8 cellular contexts compared by ENCODE assay signal in the genomic region with DNA sequence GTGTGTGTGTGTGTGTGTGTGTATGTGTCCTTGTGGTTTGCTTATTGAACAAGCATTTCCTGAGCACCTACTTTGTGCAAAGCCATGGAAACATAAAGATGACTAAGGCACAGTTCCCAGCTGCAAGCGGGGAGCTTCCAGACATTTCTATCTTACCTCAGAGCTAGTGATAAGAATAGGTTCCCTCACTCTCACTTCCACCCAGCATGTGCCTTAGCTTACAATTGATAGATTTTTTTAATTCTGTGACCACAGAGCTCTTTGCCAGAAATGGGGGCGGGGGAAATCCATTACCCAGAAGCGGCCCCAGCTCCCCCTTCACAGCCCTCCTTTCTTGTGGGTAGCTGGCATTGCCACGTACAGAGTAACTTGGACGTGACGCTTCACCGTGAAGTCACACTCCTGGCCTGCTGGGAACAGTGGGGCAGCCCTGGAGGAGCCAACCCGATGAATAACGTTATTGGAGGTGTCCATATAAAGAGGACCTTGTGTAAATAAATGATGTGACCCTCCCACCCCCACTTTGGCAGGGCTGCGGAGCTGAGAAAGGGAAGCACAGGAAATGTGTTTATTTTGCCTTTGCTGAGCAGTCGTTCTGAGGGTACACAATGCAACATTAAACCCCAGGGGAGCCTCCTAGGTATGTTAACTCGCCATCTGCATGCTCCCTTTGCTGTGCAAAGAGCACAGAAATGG.
A peak's percentile ranks its signal among the peaks of the same experiment; 100 is the strongest.
DNase-seq lines count a peak whose midpoint lies in the region; ATAC-seq and TF ChIP-seq lines count a peak whose summit lies in the region.

No MANE protein-coding gene starts in this region.

- no peak for TF ChIP-seq CTCF in kidney epithelial cell (IDR thresholded peaks at IDR 0.05; ENCODE audit: insufficient read depth, low read length, poor library complexity, severe bottlenecking)

- peak overlapping the region; percentile 77 to 85 for H3K27ac Mint-ChIP-seq in stimulated activated naive CD8-positive, alpha-beta T cell treated with anti-CD3 and anti-CD28 coated beads, Interleukin-15, amount 100 ng/mL, for 72 hours

- no peak overlapping the region for H3K4me3 ChIP-seq in kidney epithelial cell (ENCODE audit: low read depth, low read length)

- H3K4me1 Mint-ChIP-seq in stimulated activated naive CD8-positive, alpha-beta T cell treated with anti-CD3 and anti-CD28 coated beads, Interleukin-15, amount 100 ng/mL, for 72 hours, result peaks cover 78% of the 10 kb centered on the region

- peaks cover 2% of the 10 kb centered on the region for H3K36me3 ChIP-seq in kidney epithelial cell (ENCODE audit: control insufficient read depth, insufficient read depth, low read length)

- H3K27me3 ChIP-seq in kidney epithelial cell (ENCODE audit: control insufficient read depth, insufficient read depth, low read length), result no peaks in the 10 kb centered on the region

- DNase-seq in DMS153 (lab: John Stamatoyannopoulos, UW) (peak; percentile 88), NCI-H2196 treated with DMSO at 0.1 percent for 48 hours (lab: John Stamatoyannopoulos, UW; ENCODE audit: unreplicated experiment) (peak; percentile 39), activated T-cell treated with anti-CD3 and anti-CD28 coated beads for 4 hours (peak; percentile 70), kidney epithelial cell (ENCODE audit: low read depth) (peak; percentile 23), HuH-7.5 (ENCODE audit: low spot score) (no peak), iPS-NIHi11 (ENCODE audit: low spot score) (no peak)
- peak; percentile 81 to 93 for DNase-seq in stimulated activated naive CD8-positive, alpha-beta T cell treated with anti-CD3 and anti-CD28 coated beads, Interleukin-15, amount 100 ng/mL, for 72 hours

- H3K9me3 Mint-ChIP-seq in stimulated activated naive CD8-positive, alpha-beta T cell treated with anti-CD3 and anti-CD28 coated beads, Interleukin-15, amount 100 ng/mL, for 72 hours, result peaks cover 11 to 17% of the 10 kb centered on the region in 2 donors

- peak; percentile 48 for ATAC-seq in HG02610 (IDR thresholded peaks at IDR 0.05; ENCODE audit: unreplicated experiment)
- peak; percentile 92 for ATAC-seq in stimulated activated naive CD8-positive, alpha-beta T cell treated with anti-CD3 and anti-CD28 coated beads, Interleukin-15, amount 100 ng/mL, for 72 hours

- peak overlapping the region; percentile 75 to 82 for H3K4me3 Mint-ChIP-seq in stimulated activated naive CD8-positive, alpha-beta T cell treated with anti-CD3 and anti-CD28 coated beads, Interleukin-15, amount 100 ng/mL, for 72 hours

- no peaks in the 10 kb centered on the region for H3K27me3 Mint-ChIP-seq in stimulated activated naive CD8-positive, alpha-beta T cell treated with anti-CD3 and anti-CD28 coated beads, Interleukin-15, amount 100 ng/mL, for 72 hours

Comparison
In these comparisons a context has a peak if more than half of its experiments do, and no peak if none do; other contexts are left out.
1. DNase-seq: peak in DMS153 (single experiment), NCI-H2196 treated with DMSO at 0.1 percent for 48 hours (single experiment), activated T-cell treated with anti-CD3 and anti-CD28 coated beads for 4 hours (single experiment), kidney epithelial cell (single experiment) and stimulated activated naive CD8-positive, alpha-beta T cell treated with anti-CD3 and anti-CD28 coated beads, Interleukin-15, amount 100 ng/mL, for 72 hours (2 of 2); none in HuH-7.5 (single experiment) and iPS-NIHi11 (single experiment).